In the genomic region with DNA sequence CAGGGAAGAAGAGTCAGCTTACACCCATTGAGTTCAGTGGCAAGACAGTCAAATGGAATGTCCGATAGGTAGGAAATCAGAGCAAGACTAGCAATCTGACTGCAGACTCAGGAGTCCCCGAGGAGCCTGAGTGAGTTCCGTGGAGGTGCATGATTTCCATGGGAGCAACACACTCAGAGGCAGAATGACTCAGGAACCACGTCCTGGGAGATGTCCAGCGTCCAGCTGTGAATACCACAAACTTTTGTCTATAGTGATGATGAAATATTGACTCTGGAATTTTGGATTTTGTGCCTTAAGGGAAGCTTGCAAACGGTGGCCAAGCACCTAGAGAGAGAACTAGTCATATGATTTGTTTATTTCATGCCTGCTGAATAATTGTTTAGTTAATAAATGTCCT, we compare ENCODE assay signal across 9 cellular contexts.
A peak's percentile ranks its signal among the peaks of the same experiment; 100 is the strongest.
DNase-seq lines count a peak whose midpoint lies in the region; ATAC-seq and TF ChIP-seq lines count a peak whose summit lies in the region.
"Had no signal": no experiment of that assay in that cellular context is flagged by ENCODE, and none has a peak within 500 bp of the region (broad histone marks: within the 10 kb centered on the region; RNA-seq: fewer than 3 reads in every experiment).

No MANE protein-coding gene starts in this region.

- ATAC-seq in HG03097 (IDR thresholded peaks at IDR 0.05; ENCODE audit: low FRiP score, unreplicated experiment) (no peak), HG03342 (IDR thresholded peaks at IDR 0.05; ENCODE audit: unreplicated experiment) (no peak)

- no peak for TF ChIP-seq CTCF in AG09309 (IDR thresholded peaks at IDR 0.05; ENCODE audit: control insufficient read depth, insufficient read depth, low read depth, low read length, missing control alignments)

- H3K4me3 ChIP-seq in AG09309 (ENCODE audit: control insufficient read depth, low read depth, low read length) = no peak overlapping the region

- DNase-seq in AG09309 (ENCODE audit: low read depth) (peak; percentile 71), NCI-H69 (lab: John Stamatoyannopoulos, UW) (peak; percentile 77), epidermal melanocyte (ENCODE audit: insufficient read length, low spot score) (peak; percentile 33), myocyte (ENCODE audit: low read depth) (peak; percentile 69), SIG-M5 treated with dmso at 0.1 percent for 504 hours (lab: John Stamatoyannopoulos, UW; ENCODE audit: unreplicated experiment) (no peak), ureter (ENCODE audit: low spot score) (no peak)
- DNase-seq: NCI-H1417 treated with DMSO at 0.1 percent for 48 hours had no signal

Comparison
In these comparisons a context has a peak if more than half of its experiments do, and no peak if none do; other contexts are left out.
1. DNase-seq: peak in AG09309 (single experiment), NCI-H69 (single experiment), epidermal melanocyte (single experiment) and myocyte (single experiment); none in SIG-M5 treated with dmso at 0.1 percent for 504 hours (single experiment) and ureter (single experiment).